ENCODE assay signal across 8 cellular contexts in the genomic region with DNA sequence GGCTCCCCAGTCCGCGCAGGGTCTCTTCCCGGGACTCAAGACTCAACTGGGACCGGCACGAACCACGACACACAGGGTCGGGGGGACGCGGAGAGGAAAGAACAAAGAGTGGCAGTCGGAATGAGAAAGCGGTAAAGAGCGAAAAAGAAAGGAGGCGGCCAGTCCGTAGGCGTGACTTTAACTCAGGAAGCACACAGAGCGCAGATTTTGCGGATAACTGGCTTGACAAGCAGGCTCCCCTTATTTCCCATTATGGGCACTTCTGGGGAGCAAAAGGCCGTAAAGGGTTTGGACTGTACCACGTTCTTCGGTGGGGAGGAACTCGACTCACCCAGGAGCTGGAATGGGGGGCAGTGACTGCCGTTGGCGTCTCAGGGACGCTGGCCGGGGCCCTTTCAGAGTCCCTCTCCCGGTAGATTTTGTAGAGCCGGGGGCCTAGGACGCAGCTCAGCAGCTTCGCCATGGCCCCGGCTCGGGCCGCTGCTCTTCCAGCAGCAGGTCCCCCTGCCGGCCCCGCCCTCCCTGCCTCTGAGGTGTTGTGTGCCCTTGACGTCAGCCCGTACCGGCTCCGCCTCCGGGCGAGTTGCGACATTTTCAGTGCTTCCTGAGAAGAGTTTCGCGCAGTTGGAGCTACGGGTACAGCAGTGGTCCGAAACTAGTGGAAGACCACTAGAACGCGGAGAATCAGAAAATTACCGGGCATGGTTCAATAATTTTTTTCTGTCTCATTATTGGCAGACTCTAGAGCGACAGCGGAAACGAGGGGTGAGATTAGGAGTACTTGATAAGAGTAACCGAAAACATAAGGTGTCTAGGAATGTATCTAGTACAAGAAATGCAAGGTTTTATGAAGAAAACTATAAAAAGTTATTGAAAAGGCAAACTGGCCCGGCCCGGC.
A peak's percentile ranks its signal among the peaks of the same experiment; 100 is the strongest.
DNase-seq lines count a peak whose midpoint lies in the region; ATAC-seq and TF ChIP-seq lines count a peak whose summit lies in the region.

A gene (minus strand): TSS at position 506 of the 898 bp plus-strand sequence. CDS start 43 bp downstream, at position 463.

- H3K9me3 Mint-ChIP-seq in central memory CD8-positive, alpha-beta T cell, result no peaks in the 10 kb centered on the region

- ATAC-seq in HG03196 (IDR thresholded peaks at IDR 0.05; ENCODE audit: unreplicated experiment), result peak; percentile 86
- ATAC-seq in central memory CD8-positive, alpha-beta T cell (replicated peaks; ENCODE audit: extremely low read depth, poor library complexity, severe bottlenecking), result peak; percentile 95

- DNase-seq in ACHN, result peak; percentile 97
- DNase-seq in NCI-H446 (lab: John Stamatoyannopoulos, UW), result peak; percentile 93 to 97
- DNase-seq in activated CD4-positive, CD25-positive, alpha-beta regulatory T cell treated with anti-CD3 and anti-CD28 coated beads, Interleukin-2, amount 50 U/mL, for 16 hours (ENCODE audit: low read depth, low spot score), result peak; percentile 91
- DNase-seq in central memory CD8-positive, alpha-beta T cell (ENCODE audit: low spot score in 2 of 2), result peak; percentile 92 to 96
- DNase-seq in iris pigment epithelial cell (ENCODE audit: low read depth), result peak; percentile 99
- peak; percentile 90 to 98 for DNase-seq in stimulated activated CD4-positive, alpha-beta T cell treated with anti-CD3 and anti-CD28 coated beads, Interleukin-12 subunit alpha, Interleukin-12 subunit beta, amount 100 ng/mL, for 24 hours (ENCODE audit: low read depth in 2 of 2)

- H3K27me3 Mint-ChIP-seq in central memory CD8-positive, alpha-beta T cell, result no peaks in the 10 kb centered on the region

- in situ Hi-C loops in ACHN (cut with HindIII; ENCODE audit: low pct_ligation_motif_present, low pct_unique_long_range_greater_than_20kb, low sequenced_read_pairs) (no loop called here), GM18951 (cut with MboI; ENCODE audit: low sequenced_read_pairs, unreplicated experiment) (no loop called here)

- peak; percentile 94 for TF ChIP-seq POLR2A in GM18951 (IDR thresholded peaks at IDR 0.05; ENCODE audit: extremely low read depth, insufficient read depth, insufficient read length)

- H3K36me3 Mint-ChIP-seq in central memory CD8-positive, alpha-beta T cell (ENCODE audit: insufficient read depth), result peaks cover 21% of the 10 kb centered on the region

- peak within 1 kb of the TSS; percentile 96 for H3K4me3 Mint-ChIP-seq in central memory CD8-positive, alpha-beta T cell

- H3K27ac Mint-ChIP-seq in central memory CD8-positive, alpha-beta T cell (ENCODE audit: low read depth), result peak within 1 kb of the TSS; percentile 99

- H3K4me1 Mint-ChIP-seq in central memory CD8-positive, alpha-beta T cell, result peaks cover 26% of the 10 kb centered on the region

Comparison
In these comparisons a context has a peak if more than half of its experiments do, and no peak if none do; other contexts are left out.
1. Peak in every context shown above with its lines: DNase-seq and ATAC-seq.